Comparison of ENCODE assay signal across 7 cellular contexts in the genomic region with DNA sequence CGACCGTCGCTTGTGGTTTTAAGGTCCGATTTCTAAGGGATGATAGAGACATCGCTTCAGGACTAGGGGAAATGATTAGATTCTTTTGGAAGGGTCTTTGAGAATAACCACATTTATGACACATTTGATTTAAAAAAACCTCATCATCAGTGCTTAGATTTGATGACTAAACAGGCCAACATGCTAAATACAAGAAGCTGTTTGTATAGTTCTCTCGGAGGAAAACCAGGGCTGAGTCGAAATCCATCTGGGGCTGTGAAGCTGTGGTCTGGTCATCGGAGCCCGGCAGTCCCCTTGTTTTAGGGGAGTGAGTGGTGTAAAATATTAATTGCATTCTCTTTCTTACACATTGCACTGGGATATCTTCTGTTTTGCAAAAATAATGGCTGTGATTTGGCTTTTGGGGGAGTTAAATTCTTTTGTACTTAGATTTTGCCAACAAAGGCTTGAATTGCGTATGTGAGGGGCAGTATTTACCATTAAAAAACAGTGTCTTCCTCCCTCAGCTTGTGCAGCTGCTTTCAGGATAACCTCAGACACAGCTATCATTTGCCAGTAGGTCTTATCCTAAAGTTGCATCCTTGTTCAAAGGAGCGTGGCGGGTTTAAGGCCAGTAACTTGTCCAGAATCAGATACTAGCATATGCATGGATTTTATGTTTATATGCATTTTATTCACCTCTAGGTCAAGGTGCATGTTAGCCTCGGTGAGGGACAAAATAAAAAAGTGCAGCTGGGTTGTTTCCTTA. TPM values are rescaled to one million over a fixed set of nuclear protein-coding genes. Genes with fewer than 3 reads are reported as not detected.
DNase-seq lines count a peak whose midpoint lies in the region; ATAC-seq and TF ChIP-seq lines count a peak whose summit lies in the region.

No MANE protein-coding gene starts in this region.

- peak overlapping the region; percentile 81 for H3K4me3 ChIP-seq in HUES64 (ENCODE audit: low read length)
- peak overlapping the region; percentile 64 for H3K4me3 ChIP-seq in astrocyte of the cerebellum (ENCODE audit: low read depth, low read length)

- POLR2A ChIA-PET in HEK293T (lab: Yijun Ruan, JAX): no interaction called here

- 10% methylated on average over 13 of the region's 13 CpGs for WGBS in HUES64

- peak; percentile 5 for ATAC-seq in GM18867 (IDR thresholded peaks at IDR 0.05; ENCODE audit: unreplicated experiment)
- no peak for ATAC-seq in GM18907 (IDR thresholded peaks at IDR 0.05; ENCODE audit: unreplicated experiment)

- H3K4me3 Mint-ChIP-seq in type B pancreatic cell: peak overlapping the region; percentile 89

- H3K4me1 Mint-ChIP-seq in type B pancreatic cell (ENCODE audit: unreplicated experiment): peaks cover 34% of the 10 kb centered on the region

- H3K27ac ChIP-seq in HUES64 (ENCODE audit: low read depth, low read length): 0 out of 2 replicates have a peak overlapping the region, but pooled peaks have one; percentile 2

- no peak for TF ChIP-seq CTCF in astrocyte of the cerebellum (IDR thresholded peaks at IDR 0.05; ENCODE audit: low read depth, low read length, missing control alignments)
- TF ChIP-seq CTCF in type B pancreatic cell (conservative IDR thresholded peaks at IDR 0.05): no peak

- H3K9me3 Mint-ChIP-seq in type B pancreatic cell: no peaks in the 10 kb centered on the region

- no peaks in the 10 kb centered on the region for H3K36me3 ChIP-seq in HUES64 (ENCODE audit: insufficient read depth, low read length)

- H3K9ac ChIP-seq in HUES64 (ENCODE audit: low read depth, low read length): peak overlapping the region; percentile 72

- no peaks in the 10 kb centered on the region for H3K9me3 ChIP-seq in HUES64 (ENCODE audit: insufficient read depth, low read depth, low read length)

- H3K27ac Mint-ChIP-seq in type B pancreatic cell: peak overlapping the region; percentile 69

- peaks cover 14% of the 10 kb centered on the region for H3K4me1 ChIP-seq in HUES64 (ENCODE audit: insufficient read depth, low read length)

- peaks cover 44% of the 10 kb centered on the region for H3K27me3 ChIP-seq in HUES64 (ENCODE audit: insufficient read depth, low read length)

- CTCF ChIA-PET in HEK293T (lab: Yijun Ruan, JAX): interaction anchor here (0.7 to 1.0 kb wide), 3 partner anchors 12 to 55 kb away, joined by 3 to 4 read pairs (median 4); no protein-coding TSS in a partner anchor

- H3K36me3 Mint-ChIP-seq in type B pancreatic cell: no peaks in the 10 kb centered on the region

- DNase-seq in astrocyte of the cerebellum (ENCODE audit: low read depth): no peak
- peak; percentile 50 for DNase-seq in left kidney (ENCODE audit: low read depth, low spot score)
- no peak for DNase-seq in type B pancreatic cell (ENCODE audit: extremely low spot score, unreplicated experiment)
- DNase-seq in HEK293T (ENCODE audit: extremely low spot score): no peak

- in situ Hi-C loops in astrocyte of the cerebellum (cut with HindIII; ENCODE audit: low sequenced_read_pairs): no loop called here

- H3K27me3 Mint-ChIP-seq in type B pancreatic cell: peaks cover 27% of the 10 kb centered on the region

TF ChIP-seq in HEK293T, 16 proteins besides CTCF, POLR2A, EP300 and RAD21:
- TF ChIP-seq HDGF (IDR thresholded peaks at IDR 0.05; ENCODE audit: borderline replicate concordance): no peak
- no peak for TF ChIP-seq BHLHE40 (IDR thresholded peaks at IDR 0.05; ENCODE audit: borderline replicate concordance)
- no peak for TF ChIP-seq ZNF384 (IDR thresholded peaks at IDR 0.05)
- TF ChIP-seq SP1 (IDR thresholded peaks at IDR 0.05): no peak
- no peak for TF ChIP-seq SUZ12 (IDR thresholded peaks at IDR 0.05)
- TF ChIP-seq FOXA1 (IDR thresholded peaks at IDR 0.05): no peak
- no peak for TF ChIP-seq TARDBP (IDR thresholded peaks at IDR 0.05)
- TF ChIP-seq CTBP1 (IDR thresholded peaks at IDR 0.05; ENCODE audit: borderline replicate concordance): no peak
- no peak for TF ChIP-seq LEF1 (IDR thresholded peaks at IDR 0.05; ENCODE audit: borderline replicate concordance)
- TF ChIP-seq FOXM1 (IDR thresholded peaks at IDR 0.05; ENCODE audit: borderline replicate concordance): no peak
- TF ChIP-seq NFRKB (IDR thresholded peaks at IDR 0.05): no peak
TF ChIP-seq in HEK293T: peak in this region for 0.

RNA-seq across cellular contexts. Expression of a gene that starts 0.6 kb away (rescaled TPM):
- 24.3 TPM for polyA plus RNA-seq in HUES64 (2013, experiment 1 of 2)
- polyA plus RNA-seq in HUES64 (2013, experiment 2 of 2): 31.4 TPM
- 8.7 and 45.3 TPM in 2 replicates for total RNA-seq in type B pancreatic cell (ENCODE audit: low replicate concordance)
